In genomic region chr4:128287871-128288688, GRCh38 we compare ENCODE assay signal across 8 cellular contexts. TPM values are rescaled to one million over a fixed set of nuclear protein-coding genes. Genes with fewer than 3 reads are reported as not detected.
A peak's percentile ranks its signal among the peaks of the same experiment; 100 is the strongest.
DNase-seq lines count a peak whose midpoint lies in the region; ATAC-seq and TF ChIP-seq lines count a peak whose summit lies in the region.

No MANE protein-coding gene starts in this region.

- H3K4me3 Mint-ChIP-seq in T-helper 17 cell = peak overlapping the region; percentile 85

- peak; percentile 85 for TF ChIP-seq POLR2A in prostate gland (IDR thresholded peaks at IDR 0.05)

- H3K36me3 ChIP-seq in prostate gland = no peaks in the 10 kb centered on the region
- no peaks in the 10 kb centered on the region for H3K36me3 ChIP-seq in urinary bladder (ENCODE audit: insufficient read depth)

- DNase-seq in NCI-H1694 treated with DMSO at 0.1 percent for 48 hours (lab: John Stamatoyannopoulos, UW) (peak; percentile 95), T-helper 17 cell (peak; percentile 98 to 100 (median 99)), left ventricle myocardium superior (peak; percentile 100), prostate gland (ENCODE audit: low spot score) (peak; percentile 99)

- intact Hi-C loops in left ventricle myocardium superior (cut with micrococcal nuclease) = loop anchor here (5.0 kb wide), 1 partner anchor 519 kb away; the partner anchor contains the start of gene JADE1
- intact Hi-C loops in prostate gland (cut with DNase I) = loop anchor here (5.0 to 10.0 kb wide), 5 partner anchors 99 to 807 kb away; partner anchors contain the start of genes C4orf33, LARP1B and SCLT1

- peaks cover 3% of the 10 kb centered on the region for H3K36me3 Mint-ChIP-seq in T-helper 17 cell (ENCODE audit: low read depth)

- under 1% methylated on average over 72 of the region's 86 CpGs for WGBS in prostate gland
- WGBS in urinary bladder = under 1% methylated on average over 86 of the region's 86 CpGs

- TF ChIP-seq CTCF in prostate gland (IDR thresholded peaks at IDR 0.05) = peak in 3 of 4 experiments; percentile 28 to 67 (median 59)

- H3K4me1 ChIP-seq in prostate gland (replicated peaks) = no peaks in the 10 kb centered on the region
- no peaks in the 10 kb centered on the region for H3K4me1 ChIP-seq in urinary bladder (ENCODE audit: insufficient read depth)

- H3K9me3 ChIP-seq in T-helper 17 cell (ENCODE audit: control insufficient read depth, low read length, poor library complexity, severe bottlenecking) (no peaks in the 10 kb centered on the region), prostate gland (no peaks in the 10 kb centered on the region)

- ATAC-seq in GM18499 (IDR thresholded peaks at IDR 0.05; ENCODE audit: insufficient read depth, unreplicated experiment) (peak; percentile 80), HG02938 (IDR thresholded peaks at IDR 0.05; ENCODE audit: unreplicated experiment) (peak; percentile 77), T-helper 17 cell (peak; percentile 87), left ventricle myocardium superior (peak; percentile 93)

- no peaks in the 10 kb centered on the region for H3K27me3 ChIP-seq in prostate gland (replicated peaks; ENCODE audit: insufficient read depth)

- no peaks in the 10 kb centered on the region for H3K27me3 Mint-ChIP-seq in T-helper 17 cell

- H3K27ac ChIP-seq in angular gyrus (ENCODE audit: low read depth, low read length) (peak overlapping the region; percentile 88), prostate gland (peak overlapping the region; percentile 90 to 94), urinary bladder (ENCODE audit: low read depth) (peak overlapping the region; percentile 95)

- H3K4me1 Mint-ChIP-seq in T-helper 17 cell = peaks cover 33% of the 10 kb centered on the region

- H3K4me3 ChIP-seq in prostate gland = peak overlapping the region; percentile 84 to 89
- H3K4me3 ChIP-seq in urinary bladder (ENCODE audit: low read depth, low read length) = peak overlapping the region; percentile 91

- peak overlapping the region; percentile 93 for H3K27ac Mint-ChIP-seq in T-helper 17 cell

RNA-seq across cellular contexts. Expression of gene PGRMC2, which starts 0.5 kb away (rescaled TPM):
- 10 to 100 TPM; 32.4 to 39.3 TPM for total RNA-seq in T-helper 17 cell
- 64.3 TPM for total RNA-seq in left ventricle myocardium superior
- total RNA-seq in prostate gland = 10 to 100 TPM; 42.7 to 44.5 TPM
- 64.7 TPM for total RNA-seq in urinary bladder
- polyA plus RNA-seq in urinary bladder = 69.8 TPM

Comparison
In these comparisons a context has a peak if more than half of its experiments do, and no peak if none do; other contexts are left out.
1. Peak in every context shown above with its lines: DNase-seq, ATAC-seq, H3K4me3 ChIP-seq and H3K27ac ChIP-seq.